In the genomic region with DNA sequence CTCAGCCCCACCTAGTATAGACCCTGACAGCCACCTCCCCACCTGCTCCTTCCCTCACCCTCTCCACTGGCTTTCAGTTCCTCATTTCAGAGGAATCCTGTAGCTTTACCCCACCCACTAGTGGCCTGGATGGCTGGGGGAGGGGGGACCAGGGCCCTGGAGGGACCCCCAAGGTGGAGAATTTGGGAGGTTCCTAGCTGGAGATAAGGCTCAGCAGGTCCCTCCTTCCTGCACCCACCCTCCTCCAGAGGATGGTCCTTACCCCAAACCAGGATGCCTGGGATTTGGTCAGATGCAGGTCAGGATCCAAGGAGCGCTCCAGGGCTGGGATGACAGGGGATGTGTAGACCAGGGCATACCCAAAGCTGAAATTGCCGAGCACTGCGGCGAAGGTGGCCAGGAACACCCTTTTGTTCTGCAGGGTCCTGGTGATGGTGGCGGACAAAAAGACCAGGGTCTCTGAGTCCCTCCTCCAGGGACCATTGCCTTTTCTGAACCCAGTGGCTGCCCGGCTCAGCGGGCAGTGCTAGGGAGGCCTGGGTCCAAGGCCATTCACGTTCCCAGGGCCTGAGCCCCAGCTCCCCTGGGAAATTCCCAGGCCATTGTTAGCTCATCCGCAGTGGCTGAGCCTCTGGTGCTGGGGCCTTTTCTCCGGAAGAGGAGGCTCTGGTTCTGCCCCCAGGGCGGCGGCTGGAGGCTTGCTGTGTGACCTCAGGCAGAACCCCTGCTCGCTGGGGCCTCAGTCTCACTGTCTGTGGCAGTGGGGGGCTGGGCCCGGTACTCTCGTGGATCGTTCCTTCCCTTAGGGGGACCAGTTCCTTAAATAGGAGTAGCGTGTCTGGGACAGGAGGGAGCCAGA, we compare ENCODE assay signal across 1 cellular context.
TF ChIP-seq lines count a peak whose summit lies in the region.

No MANE protein-coding gene starts in this region.

TF ChIP-seq in GM12878, 131 proteins besides CTCF, POLR2A, EP300 and RAD21 (continues in another document):
- TF ChIP-seq TCF12 (IDR thresholded peaks at IDR 0.05; ENCODE audit: low read depth, low read length): peak; percentile 79
- TF ChIP-seq, protein P1, sequence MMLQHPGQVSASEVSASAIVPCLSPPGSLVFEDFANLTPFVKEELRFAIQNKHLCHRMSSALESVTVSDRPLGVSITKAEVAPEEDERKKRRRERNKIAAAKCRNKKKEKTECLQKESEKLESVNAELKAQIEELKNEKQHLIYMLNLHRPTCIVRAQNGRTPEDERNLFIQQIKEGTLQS (IDR thresholded peaks at IDR 0.05; ENCODE audit: borderline replicate concordance, extremely low read depth, low read depth, low read length): no peak
- no peak for TF ChIP-seq NR2F1 (conservative IDR thresholded peaks at IDR 0.05)
- 0 out of 2 replicates have a peak, but pooled peaks have one; percentile 22 for TF ChIP-seq NBN (IDR thresholded peaks at IDR 0.05)
- no peak for TF ChIP-seq CBFB (IDR thresholded peaks at IDR 0.05; ENCODE audit: low read depth)
- no peak for TF ChIP-seq EZH2 (IDR thresholded peaks at IDR 0.05; ENCODE audit: borderline replicate concordance, control insufficient read depth, low read depth, low read length)
- TF ChIP-seq TCF3 (IDR thresholded peaks at IDR 0.05; ENCODE audit: borderline replicate concordance, insufficient read depth, low read depth, low read length): 0 out of 2 replicates have a peak, but pooled peaks have one; percentile 39
- peak; percentile 75 to 82 for TF ChIP-seq IKZF2 (IDR thresholded peaks at IDR 0.05)
- peak; percentile 89 for TF ChIP-seq IKZF1 (conservative IDR thresholded peaks at IDR 0.05)
- TF ChIP-seq MTA3 (IDR thresholded peaks at IDR 0.05; ENCODE audit: borderline replicate concordance, low read length): peak; percentile 72; the same call in 1 of the 2 replicates
- TF ChIP-seq IRF4 (IDR thresholded peaks at IDR 0.05; ENCODE audit: low read depth, low read length): peak; percentile 87
- TF ChIP-seq BCL11A (IDR thresholded peaks at IDR 0.05; ENCODE audit: low read depth, low read length): peak; percentile 40; the same call in 1 of the 2 replicates
- 0 out of 2 replicates have a peak, but pooled peaks have one; percentile 38 for TF ChIP-seq MTA2 (IDR thresholded peaks at IDR 0.05; ENCODE audit: low read depth)
- TF ChIP-seq TBL1XR1 (IDR thresholded peaks at IDR 0.05; ENCODE audit: low read depth, low read length): 0 out of 2 replicates have a peak, but pooled peaks have one; percentile 41
- peak; percentile 10 for TF ChIP-seq SIX5 (IDR thresholded peaks at IDR 0.05; ENCODE audit: low read depth, low read length, severe bottlenecking)
- no peak for TF ChIP-seq SP1 (IDR thresholded peaks at IDR 0.05; ENCODE audit: low read depth, low read length)
- TF ChIP-seq TARDBP (IDR thresholded peaks at IDR 0.05; ENCODE audit: borderline replicate concordance): peak; percentile 45; the same call in 1 of the 2 replicates
- no peak for TF ChIP-seq HSF1 (IDR thresholded peaks at IDR 0.05; ENCODE audit: low read depth, low read length)
- TF ChIP-seq ZNF207 (IDR thresholded peaks at IDR 0.05; ENCODE audit: borderline replicate concordance): no peak
- 0 out of 2 replicates have a peak, but pooled peaks have one; percentile 62 for TF ChIP-seq NFIC (IDR thresholded peaks at IDR 0.05; ENCODE audit: low read depth, low read length)
- TF ChIP-seq HDGF (IDR thresholded peaks at IDR 0.05): no peak
- TF ChIP-seq MLLT1 (IDR thresholded peaks at IDR 0.05): 0 out of 2 replicates have a peak, but pooled peaks have one; percentile 35
- TF ChIP-seq, protein P2, sequence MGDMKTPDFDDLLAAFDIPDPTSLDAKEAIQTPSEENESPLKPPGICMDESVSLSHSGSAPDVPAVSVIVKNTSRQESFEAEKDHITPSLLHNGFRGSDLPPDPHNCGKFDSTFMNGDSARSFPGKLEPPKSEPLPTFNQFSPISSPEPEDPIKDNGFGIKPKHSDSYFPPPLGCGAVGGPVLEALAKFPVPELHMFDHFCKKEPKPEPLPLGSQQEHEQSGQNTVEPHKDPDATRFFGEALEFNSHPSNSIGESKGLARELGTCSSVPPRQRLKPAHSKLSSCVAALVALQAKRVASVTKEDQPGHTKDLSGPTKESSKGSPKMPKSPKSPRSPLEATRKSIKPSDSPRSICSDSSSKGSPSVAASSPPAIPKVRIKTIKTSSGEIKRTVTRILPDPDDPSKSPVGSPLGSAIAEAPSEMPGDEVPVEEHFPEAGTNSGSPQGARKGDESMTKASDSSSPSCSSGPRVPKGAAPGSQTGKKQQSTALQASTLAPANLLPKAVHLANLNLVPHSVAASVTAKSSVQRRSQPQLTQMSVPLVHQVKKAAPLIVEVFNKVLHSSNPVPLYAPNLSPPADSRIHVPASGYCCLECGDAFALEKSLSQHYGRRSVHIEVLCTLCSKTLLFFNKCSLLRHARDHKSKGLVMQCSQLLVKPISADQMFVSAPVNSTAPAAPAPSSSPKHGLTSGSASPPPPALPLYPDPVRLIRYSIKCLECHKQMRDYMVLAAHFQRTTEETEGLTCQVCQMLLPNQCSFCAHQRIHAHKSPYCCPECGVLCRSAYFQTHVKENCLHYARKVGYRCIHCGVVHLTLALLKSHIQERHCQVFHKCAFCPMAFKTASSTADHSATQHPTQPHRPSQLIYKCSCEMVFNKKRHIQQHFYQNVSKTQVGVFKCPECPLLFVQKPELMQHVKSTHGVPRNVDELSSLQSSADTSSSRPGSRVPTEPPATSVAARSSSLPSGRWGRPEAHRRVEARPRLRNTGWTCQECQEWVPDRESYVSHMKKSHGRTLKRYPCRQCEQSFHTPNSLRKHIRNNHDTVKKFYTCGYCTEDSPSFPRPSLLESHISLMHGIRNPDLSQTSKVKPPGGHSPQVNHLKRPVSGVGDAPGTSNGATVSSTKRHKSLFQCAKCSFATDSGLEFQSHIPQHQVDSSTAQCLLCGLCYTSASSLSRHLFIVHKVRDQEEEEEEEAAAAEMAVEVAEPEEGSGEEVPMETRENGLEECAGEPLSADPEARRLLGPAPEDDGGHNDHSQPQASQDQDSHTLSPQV (IDR thresholded peaks at IDR 0.05): no peak
- TF ChIP-seq PML (IDR thresholded peaks at IDR 0.05; ENCODE audit: low read length): 0 out of 2 replicates have a peak, but pooled peaks have one; percentile 56
- no peak for TF ChIP-seq BMI1 (IDR thresholded peaks at IDR 0.05; ENCODE audit: borderline replicate concordance)
- 0 out of 2 replicates have a peak, but pooled peaks have one; percentile 10 for TF ChIP-seq CREB1 (IDR thresholded peaks at IDR 0.05; ENCODE audit: low read depth)
- no peak for TF ChIP-seq SUZ12 (IDR thresholded peaks at IDR 0.05; ENCODE audit: unreplicated experiment)
- TF ChIP-seq E2F4 (IDR thresholded peaks at IDR 0.05; ENCODE audit: low read depth, low read length): no peak
- TF ChIP-seq MEF2B (IDR thresholded peaks at IDR 0.05; ENCODE audit: partially characterized antibody, poor library complexity, severe bottlenecking): peak; percentile 45
- peak; percentile 90 for TF ChIP-seq DPF2 (IDR thresholded peaks at IDR 0.05)
- no peak for TF ChIP-seq NFXL1 (IDR thresholded peaks at IDR 0.05; ENCODE audit: borderline replicate concordance)
- 0 out of 2 replicates have a peak, but pooled peaks have one; percentile 50 for TF ChIP-seq FOXM1 (IDR thresholded peaks at IDR 0.05; ENCODE audit: low read depth, low read length)
- TF ChIP-seq RUNX3 (IDR thresholded peaks at IDR 0.05; ENCODE audit: low read length): peak; percentile 72
- 0 out of 3 replicates have a peak, but pooled peaks of 1 of the 2 experiments have one; percentile 23 for TF ChIP-seq EGR1 (IDR thresholded peaks at IDR 0.05; ENCODE audit: borderline replicate concordance in 1 of 2, low read depth in 2 of 2, low read length in 2 of 2)
- peak; percentile 99 for TF ChIP-seq SPI1 (IDR thresholded peaks at IDR 0.05; ENCODE audit: borderline replicate concordance, insufficient read depth, low read depth, low read length)
- TF ChIP-seq BHLHE40 (IDR thresholded peaks at IDR 0.05; ENCODE audit: borderline replicate concordance in 1 of 2, low read depth in 2 of 2, low read length in 1 of 2): no peak
- TF ChIP-seq EED (IDR thresholded peaks at IDR 0.05; ENCODE audit: low read depth): peak; percentile 76
- TF ChIP-seq, protein P3, sequence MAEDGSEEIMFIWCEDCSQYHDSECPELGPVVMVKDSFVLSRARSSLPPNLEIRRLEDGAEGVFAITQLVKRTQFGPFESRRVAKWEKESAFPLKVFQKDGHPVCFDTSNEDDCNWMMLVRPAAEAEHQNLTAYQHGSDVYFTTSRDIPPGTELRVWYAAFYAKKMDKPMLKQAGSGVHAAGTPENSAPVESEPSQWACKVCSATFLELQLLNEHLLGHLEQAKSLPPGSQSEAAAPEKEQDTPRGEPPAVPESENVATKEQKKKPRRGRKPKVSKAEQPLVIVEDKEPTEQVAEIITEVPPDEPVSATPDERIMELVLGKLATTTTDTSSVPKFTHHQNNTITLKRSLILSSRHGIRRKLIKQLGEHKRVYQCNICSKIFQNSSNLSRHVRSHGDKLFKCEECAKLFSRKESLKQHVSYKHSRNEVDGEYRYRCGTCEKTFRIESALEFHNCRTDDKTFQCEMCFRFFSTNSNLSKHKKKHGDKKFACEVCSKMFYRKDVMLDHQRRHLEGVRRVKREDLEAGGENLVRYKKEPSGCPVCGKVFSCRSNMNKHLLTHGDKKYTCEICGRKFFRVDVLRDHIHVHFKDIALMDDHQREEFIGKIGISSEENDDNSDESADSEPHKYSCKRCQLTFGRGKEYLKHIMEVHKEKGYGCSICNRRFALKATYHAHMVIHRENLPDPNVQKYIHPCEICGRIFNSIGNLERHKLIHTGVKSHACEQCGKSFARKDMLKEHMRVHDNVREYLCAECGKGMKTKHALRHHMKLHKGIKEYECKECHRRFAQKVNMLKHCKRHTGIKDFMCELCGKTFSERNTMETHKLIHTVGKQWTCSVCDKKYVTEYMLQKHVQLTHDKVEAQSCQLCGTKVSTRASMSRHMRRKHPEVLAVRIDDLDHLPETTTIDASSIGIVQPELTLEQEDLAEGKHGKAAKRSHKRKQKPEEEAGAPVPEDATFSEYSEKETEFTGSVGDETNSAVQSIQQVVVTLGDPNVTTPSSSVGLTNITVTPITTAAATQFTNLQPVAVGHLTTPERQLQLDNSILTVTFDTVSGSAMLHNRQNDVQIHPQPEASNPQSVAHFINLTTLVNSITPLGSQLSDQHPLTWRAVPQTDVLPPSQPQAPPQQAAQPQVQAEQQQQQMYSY (CRISPR knock-in tag; IDR thresholded peaks at IDR 0.05): no peak
- peak; percentile 54; the same call in 1 of the 2 replicates for TF ChIP-seq POLR2AphosphoS5 (IDR thresholded peaks at IDR 0.05; ENCODE audit: low read length)
- TF ChIP-seq YY1 (IDR thresholded peaks at IDR 0.05; ENCODE audit: low read depth, low read length): no peak
- no peak for TF ChIP-seq ZNF384 (IDR thresholded peaks at IDR 0.05; ENCODE audit: borderline replicate concordance, low read depth, low read length)
- no peak for TF ChIP-seq HDAC6 (IDR thresholded peaks at IDR 0.05; ENCODE audit: unreplicated experiment)
- TF ChIP-seq ATF7 (IDR thresholded peaks at IDR 0.05; ENCODE audit: low read depth): peak; percentile 35; the same call in 1 of the 2 replicates
- TF ChIP-seq CREM (IDR thresholded peaks at IDR 0.05; ENCODE audit: low read depth): 0 out of 2 replicates have a peak, but pooled peaks have one; percentile 33
- TF ChIP-seq, protein P4, sequence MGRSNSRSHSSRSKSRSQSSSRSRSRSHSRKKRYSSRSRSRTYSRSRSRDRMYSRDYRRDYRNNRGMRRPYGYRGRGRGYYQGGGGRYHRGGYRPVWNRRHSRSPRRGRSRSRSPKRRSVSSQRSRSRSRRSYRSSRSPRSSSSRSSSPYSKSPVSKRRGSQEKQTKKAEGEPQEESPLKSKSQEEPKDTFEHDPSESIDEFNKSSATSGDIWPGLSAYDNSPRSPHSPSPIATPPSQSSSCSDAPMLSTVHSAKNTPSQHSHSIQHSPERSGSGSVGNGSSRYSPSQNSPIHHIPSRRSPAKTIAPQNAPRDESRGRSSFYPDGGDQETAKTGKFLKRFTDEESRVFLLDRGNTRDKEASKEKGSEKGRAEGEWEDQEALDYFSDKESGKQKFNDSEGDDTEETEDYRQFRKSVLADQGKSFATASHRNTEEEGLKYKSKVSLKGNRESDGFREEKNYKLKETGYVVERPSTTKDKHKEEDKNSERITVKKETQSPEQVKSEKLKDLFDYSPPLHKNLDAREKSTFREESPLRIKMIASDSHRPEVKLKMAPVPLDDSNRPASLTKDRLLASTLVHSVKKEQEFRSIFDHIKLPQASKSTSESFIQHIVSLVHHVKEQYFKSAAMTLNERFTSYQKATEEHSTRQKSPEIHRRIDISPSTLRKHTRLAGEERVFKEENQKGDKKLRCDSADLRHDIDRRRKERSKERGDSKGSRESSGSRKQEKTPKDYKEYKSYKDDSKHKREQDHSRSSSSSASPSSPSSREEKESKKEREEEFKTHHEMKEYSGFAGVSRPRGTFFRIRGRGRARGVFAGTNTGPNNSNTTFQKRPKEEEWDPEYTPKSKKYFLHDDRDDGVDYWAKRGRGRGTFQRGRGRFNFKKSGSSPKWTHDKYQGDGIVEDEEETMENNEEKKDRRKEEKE (IDR thresholded peaks at IDR 0.05): no peak
